ENCODE assay signal across 17 cellular contexts in genomic region chr5:111366388-111366787, GRCh38.
"Had no signal": no experiment of that assay in that cellular context is flagged by ENCODE, and none has a peak within 500 bp of the region (broad histone marks: within the 10 kb centered on the region; RNA-seq: fewer than 3 reads in every experiment).

No MANE protein-coding gene starts in this region.

- H3K36me3 ChIP-seq: left ventricle myocardium inferior, lower lobe of right lung, pancreas had no signal

- H3K9me3 ChIP-seq: left ventricle myocardium inferior, lower lobe of right lung, pancreas had no signal

- H3K27ac Mint-ChIP-seq: endodermal cell, immature natural killer cell, naive B cell, progenitor cell of endocrine pancreas had no signal

- H3K27me3 Mint-ChIP-seq: naive B cell had no signal

- H3K4me1 ChIP-seq: left ventricle myocardium inferior, lower lobe of right lung, pancreas had no signal

- H3K4me1 Mint-ChIP-seq: endodermal cell, immature natural killer cell, naive B cell, nephron had no signal

- DNase-seq: effector CD4-positive, alpha-beta T cell; endodermal cell; foreskin fibroblast; immature natural killer cell; kidney; left cardiac atrium; left ventricle myocardium inferior; lower lobe of right lung; naive B cell; occipital lobe; pancreas; right cardiac atrium; stimulated activated CD4-positive, alpha-beta T cell treated with anti-CD3 and anti-CD28 coated beads, Interleukin-2, amount 100 ng/mL, for 48 hours; stimulated activated naive CD4-positive, alpha-beta T cell treated with Interleukin-2 at 50 U/mL for 16 hours had no signal

- H3K27me3 ChIP-seq: pancreas had no signal

- H3K36me3 Mint-ChIP-seq: immature natural killer cell had no signal

- H3K4me3 ChIP-seq: coronary artery, left ventricle myocardium inferior, lower lobe of right lung, pancreas had no signal

- ATAC-seq: lower lobe of right lung, pancreas, right cardiac atrium had no signal

- H3K4me3 Mint-ChIP-seq: endodermal cell, immature natural killer cell, naive B cell, nephron had no signal

- H3K27ac ChIP-seq: coronary artery, left ventricle myocardium inferior, lower lobe of right lung, pancreas had no signal

- H3K9me3 Mint-ChIP-seq: endodermal cell, nephron had no signal
